Comparison of ENCODE assay signal across 1 cellular context in genomic region chr4:153345011-153345981, GRCh38.
TF ChIP-seq lines count a peak whose summit lies in the region.

No MANE protein-coding gene starts in this region.

TF ChIP-seq in H1, 55 proteins besides CTCF, POLR2A, EP300 and RAD21:
- TF ChIP-seq TEAD4 (IDR thresholded peaks at IDR 0.05; ENCODE audit: low read depth, low read length), result no peak
- TF ChIP-seq POLR2AphosphoS5 (IDR thresholded peaks at IDR 0.05; ENCODE audit: low read depth, low read length), result peak; percentile 44; the same call in 1 of the 2 replicates
- peak; percentile 32 for TF ChIP-seq TAF1 (IDR thresholded peaks at IDR 0.05; ENCODE audit: low read depth, low read length)
- TF ChIP-seq KDM4A (IDR thresholded peaks at IDR 0.05; ENCODE audit: low read depth, low read length, severe bottlenecking), result peak; percentile 21
- TF ChIP-seq TBP (IDR thresholded peaks at IDR 0.05; ENCODE audit: low read depth, low read length), result peak; percentile 17; the same call in 1 of the 2 replicates
- TF ChIP-seq PHF8 (conservative IDR thresholded peaks at IDR 0.05; ENCODE audit: low read depth, low read length), result peak; percentile 61; the same call in 1 of the 2 replicates
- no peak for TF ChIP-seq GABPA (IDR thresholded peaks at IDR 0.05; ENCODE audit: borderline replicate concordance, insufficient read depth, low read length)
- TF ChIP-seq KDM1A (IDR thresholded peaks at IDR 0.05; ENCODE audit: borderline replicate concordance, low read length), result no peak
- TF ChIP-seq ZNF274 (IDR thresholded peaks at IDR 0.05; ENCODE audit: borderline replicate concordance, extremely low read depth, low read length), result no peak
- no peak for TF ChIP-seq RNF2 (IDR thresholded peaks at IDR 0.05; ENCODE audit: borderline replicate concordance, low read depth, low read length, missing control alignments, poor library complexity, severe bottlenecking)
- no peak for TF ChIP-seq GTF2F1 (IDR thresholded peaks at IDR 0.05; ENCODE audit: borderline replicate concordance, low read depth, low read length)
- TF ChIP-seq JUN (IDR thresholded peaks at IDR 0.05; ENCODE audit: low read depth, low read length), result no peak
- 0 out of 4 replicates have a peak, but pooled peaks have one; percentile 1 to 82 for TF ChIP-seq HDAC2 (IDR thresholded peaks at IDR 0.05; ENCODE audit: borderline replicate concordance in 1 of 2, low read depth in 2 of 2, low read length in 2 of 2)
- TF ChIP-seq BRCA1 (IDR thresholded peaks at IDR 0.05; ENCODE audit: low read depth, low read length), result no peak
- no peak for TF ChIP-seq SP1 (IDR thresholded peaks at IDR 0.05; ENCODE audit: low read depth, low read length)
